ENCODE assay signal across 8 cellular contexts in genomic region chr1:245874942-245875580, GRCh38.
DNase-seq lines count a peak whose midpoint lies in the region; ATAC-seq and TF ChIP-seq lines count a peak whose summit lies in the region.

No MANE protein-coding gene starts in this region.

- no peaks in the 10 kb centered on the region for H3K27me3 Mint-ChIP-seq in osteocyte (ENCODE audit: unreplicated experiment)
- peaks cover 0 to 2% (median 1%) of the 10 kb centered on the region in 3 donors for H3K27me3 Mint-ChIP-seq in immature natural killer cell (ENCODE audit: low read depth in 3 of 3)

- peaks cover 33% of the 10 kb centered on the region for H3K4me1 Mint-ChIP-seq in osteocyte (ENCODE audit: unreplicated experiment)
- no peaks in the 10 kb centered on the region for H3K4me1 Mint-ChIP-seq in immature natural killer cell

- TF ChIP-seq CTCF in osteocyte (IDR thresholded peaks at IDR 0.05), result no peak

- no peak for TF ChIP-seq POLR2A in erythroblast (IDR thresholded peaks at IDR 0.05; ENCODE audit: low read length)

- H3K9me3 Mint-ChIP-seq in osteocyte (ENCODE audit: unreplicated experiment), result no peaks in the 10 kb centered on the region
- no peaks in the 10 kb centered on the region for H3K9me3 Mint-ChIP-seq in immature natural killer cell

- no peaks in the 10 kb centered on the region for H3K36me3 Mint-ChIP-seq in osteocyte (ENCODE audit: unreplicated experiment)
- H3K36me3 Mint-ChIP-seq in immature natural killer cell, result peaks cover 5 to 21% (median 9%) of the 10 kb centered on the region in 3 donors

- no peak for ATAC-seq in GM21786 (IDR thresholded peaks at IDR 0.05; ENCODE audit: unreplicated experiment)
- no peak for ATAC-seq in GM21381 (IDR thresholded peaks at IDR 0.05; ENCODE audit: unreplicated experiment)

- H3K4me3 Mint-ChIP-seq in osteocyte (ENCODE audit: unreplicated experiment) (no peak overlapping the region), immature natural killer cell (no peak overlapping the region)

- DNase-seq in DMS79 (lab: John Stamatoyannopoulos, UW) (peak; percentile 88), NCI-H510A treated with DMSO at 0.1 percent for 48 hours (lab: John Stamatoyannopoulos, UW) (peak; percentile 64), erythroblast (lab: John Stamatoyannopoulos, UW) (peak; percentile 61 to 84), osteocyte (ENCODE audit: extremely low spot score, unreplicated experiment) (no peak), NCI-H2171 (lab: John Stamatoyannopoulos, UW) (no peak), immature natural killer cell (no peak)

- peak overlapping the region; percentile 57 for H3K27ac Mint-ChIP-seq in osteocyte (ENCODE audit: unreplicated experiment)
- H3K27ac Mint-ChIP-seq in immature natural killer cell, result no peak overlapping the region

Comparison
In these comparisons a context has a peak if more than half of its experiments do, and no peak if none do; other contexts are left out.
1. DNase-seq: peak in DMS79 (single experiment), NCI-H510A treated with DMSO at 0.1 percent for 48 hours (single experiment) and erythroblast (2 of 2); none in osteocyte (single experiment), NCI-H2171 (single experiment) and immature natural killer cell (0 of 3).